Comparison of ENCODE assay signal across 1 cellular context in genomic region chr7:33807779-33808482, GRCh38.
TF ChIP-seq lines count a peak whose summit lies in the region.

No MANE protein-coding gene starts in this region.

TF ChIP-seq in K562, 482 proteins besides CTCF, POLR2A, EP300 and RAD21 (continued from another document):
- TF ChIP-seq ZNF609 (CRISPR knock-in tag; IDR thresholded peaks at IDR 0.05; ENCODE audit: borderline replicate concordance), result no peak
